ENCODE assay signal across 8 cellular contexts in genomic region chr2:233209117-233209977, GRCh38. TPM values are rescaled to one million over a fixed set of nuclear protein-coding genes. Genes with fewer than 3 reads are reported as not detected.
DNase-seq lines count a peak whose midpoint lies in the region; ATAC-seq and TF ChIP-seq lines count a peak whose summit lies in the region.

No MANE protein-coding gene starts in this region.

- no peaks in the 10 kb centered on the region for H3K27me3 ChIP-seq in CD8-positive, alpha-beta memory T cell (ENCODE audit: insufficient read depth, low read length, poor library complexity, severe bottlenecking)
- H3K27me3 ChIP-seq in IMR-90 (ENCODE audit: control insufficient read depth, insufficient read depth, low read length), result peaks cover 35% of the 10 kb centered on the region
- no peaks in the 10 kb centered on the region for H3K27me3 ChIP-seq in mammary epithelial cell (ENCODE audit: insufficient read depth, low read length)
- no peaks in the 10 kb centered on the region for H3K27me3 ChIP-seq in smooth muscle cell (ENCODE audit: low read depth)

- no peak overlapping the region for H4K8ac ChIP-seq in IMR-90 (ENCODE audit: low read depth in 2 of 2, low read length in 2 of 2)

- H3K79me2 ChIP-seq in mammary epithelial cell (ENCODE audit: insufficient read depth, low read length), result no peaks in the 10 kb centered on the region
- no peaks in the 10 kb centered on the region for H3K79me2 ChIP-seq in smooth muscle cell (ENCODE audit: low read depth)

- peaks cover 13% of the 10 kb centered on the region for H3K36me3 ChIP-seq in CD8-positive, alpha-beta memory T cell (ENCODE audit: insufficient read depth, low read length)
- H3K36me3 ChIP-seq in IMR-90 (ENCODE audit: control insufficient read depth, insufficient read depth, low read length) (no peaks in the 10 kb centered on the region), mammary epithelial cell (ENCODE audit: insufficient read depth, low read length) (peaks cover 10% of the 10 kb centered on the region), smooth muscle cell (ENCODE audit: low read depth) (no peaks in the 10 kb centered on the region)

- H3K9me3 Mint-ChIP-seq in CD8-positive, alpha-beta memory T cell, result no peaks in the 10 kb centered on the region
- no peaks in the 10 kb centered on the region for H3K9me3 Mint-ChIP-seq in mesothelial cell of epicardium

- H4K20me1 ChIP-seq in IMR-90 (ENCODE audit: insufficient read depth, low read length), result peaks cover 8% of the 10 kb centered on the region; the same call in 1 of the 2 replicates
- no peaks in the 10 kb centered on the region for H4K20me1 ChIP-seq in mammary epithelial cell (ENCODE audit: insufficient read depth, low read length)
- no peaks in the 10 kb centered on the region for H4K20me1 ChIP-seq in smooth muscle cell (ENCODE audit: low read depth)

- H2BK120ac ChIP-seq in IMR-90 (ENCODE audit: low read depth, low read length), result no peak overlapping the region

- TF ChIP-seq RAD21 in IMR-90 (IDR thresholded peaks at IDR 0.05; ENCODE audit: low read length), result no peak

- no peak overlapping the region for H2BK5ac ChIP-seq in IMR-90 (ENCODE audit: low read depth, low read length, poor library complexity, severe bottlenecking)

- no peaks in the 10 kb centered on the region for H3K9me3 ChIP-seq in CD8-positive, alpha-beta memory T cell (ENCODE audit: low read length)
- H3K9me3 ChIP-seq in IMR-90 (ENCODE audit: control insufficient read depth, insufficient read depth, low read length), result no peaks in the 10 kb centered on the region
- H3K9me3 ChIP-seq in mammary epithelial cell (replicated peaks; ENCODE audit: insufficient read depth, low read length), result peaks cover 3% of the 10 kb centered on the region
- no peaks in the 10 kb centered on the region for H3K9me3 ChIP-seq in smooth muscle cell (replicated peaks; ENCODE audit: low read depth)

- H3K9me1 ChIP-seq in IMR-90 (ENCODE audit: insufficient read depth, low read length), result no peaks in the 10 kb centered on the region

- peak overlapping the region; percentile 18 to 90 (median 56) for H3K27ac Mint-ChIP-seq in CD8-positive, alpha-beta memory T cell
- peak overlapping the region; percentile 3 for H3K27ac Mint-ChIP-seq in mesothelial cell of epicardium

- H3K14ac ChIP-seq in IMR-90 (replicated peaks; ENCODE audit: low read depth, low read length), result no peak overlapping the region

- no peak for DNase-seq in CD8-positive, alpha-beta memory T cell
- DNase-seq in IMR-90, result peak; percentile 25
- peak; percentile 35 for DNase-seq in mammary epithelial cell
- no peak for DNase-seq in mesothelial cell of epicardium (ENCODE audit: low spot score in 2 of 2, unreplicated experiment in 2 of 2)
- DNase-seq in smooth muscle cell (lab: John Stamatoyannopoulos, UW; ENCODE audit: unreplicated experiment), result no peak
- DNase-seq in SHP77 (lab: John Stamatoyannopoulos, UW), result no peak

- H3K18ac ChIP-seq in IMR-90 (ENCODE audit: low read depth, low read length), result no peak overlapping the region

- H2AFZ ChIP-seq in IMR-90 (replicated peaks; ENCODE audit: low read length, poor library complexity) (no peak overlapping the region), mammary epithelial cell (ENCODE audit: low read depth, low read length) (no peak overlapping the region), smooth muscle cell (ENCODE audit: low read depth) (no peak overlapping the region)

- H3K4me1 Mint-ChIP-seq in CD8-positive, alpha-beta memory T cell, result peaks cover 13 to 18% (median 17%) of the 10 kb centered on the region in 3 donors
- peaks cover 11% of the 10 kb centered on the region for H3K4me1 Mint-ChIP-seq in mesothelial cell of epicardium

- no peak overlapping the region for H3K4ac ChIP-seq in IMR-90 (ENCODE audit: low read depth, low read length)

- H2BK15ac ChIP-seq in IMR-90 (ENCODE audit: low read depth, low read length), result no peak overlapping the region

- in situ Hi-C loops in IMR-90 (cut with MboI; ENCODE audit: low sequenced_read_pairs), result no loop called here
- in situ Hi-C loops in mammary epithelial cell (cut with MboI; ENCODE audit: low sequenced_read_pairs in 2 of 2), result no loop called here

- H3K4me3 ChIP-seq in CD8-positive, alpha-beta memory T cell (ENCODE audit: low read length), result no peak overlapping the region
- no peak overlapping the region for H3K4me3 ChIP-seq in IMR-90 (ENCODE audit: insufficient read depth, low read depth, low read length)
- no peak overlapping the region for H3K4me3 ChIP-seq in mammary epithelial cell (replicated peaks in 1 of 3; ENCODE audit: insufficient read depth in 1 of 3, low read depth in 2 of 3, low read length in 3 of 3)
- H3K4me3 ChIP-seq in smooth muscle cell, result no peak overlapping the region

- ATAC-seq in IMR-90 (ENCODE audit: low read depth) (no peak), HG02884 (IDR thresholded peaks at IDR 0.05; ENCODE audit: unreplicated experiment) (no peak), HG02642 (IDR thresholded peaks at IDR 0.05; ENCODE audit: poor library complexity, unreplicated experiment) (no peak)

- CTCF ChIA-PET in CD8-positive, alpha-beta memory T cell (lab: Charles Lee), result no interaction called here
- CTCF ChIA-PET in IMR-90 (lab: Yijun Ruan, JAX) (interaction anchor here (0.6 kb wide), 1 partner anchor 76 kb away, joined by 9 read pairs; no protein-coding TSS in a partner anchor), mammary epithelial cell (lab: Charles Lee; ENCODE audit: low non-redundant PET) (interaction anchor here (0.8 kb wide), 1 partner anchor 72 kb away, joined by 7 read pairs; no protein-coding TSS in a partner anchor)

- no peak overlapping the region for H3K23ac ChIP-seq in IMR-90 (ENCODE audit: low read depth, low read length)

- no peak overlapping the region for H2BK20ac ChIP-seq in IMR-90 (ENCODE audit: low read depth, low read length)

- H3K27me3 Mint-ChIP-seq in CD8-positive, alpha-beta memory T cell, result no peaks in the 10 kb centered on the region
- peaks cover 2% of the 10 kb centered on the region for H3K27me3 Mint-ChIP-seq in mesothelial cell of epicardium (ENCODE audit: low read depth)

- no peaks in the 10 kb centered on the region for H3K4me1 ChIP-seq in CD8-positive, alpha-beta memory T cell (ENCODE audit: insufficient read depth, low read length)
- peaks cover 4% of the 10 kb centered on the region; the same call in 1 of the 2 replicates for H3K4me1 ChIP-seq in IMR-90 (ENCODE audit: control insufficient read depth, insufficient read depth, low read length)
- peaks cover 44% of the 10 kb centered on the region for H3K4me1 ChIP-seq in mammary epithelial cell (ENCODE audit: insufficient read depth, low read length)
- H3K4me1 ChIP-seq in smooth muscle cell (ENCODE audit: low read depth), result peaks cover 4% of the 10 kb centered on the region

- BruUV-seq in IMR-90 (replicated peaks; lab: Mats Ljungman, UMichigan) (no TSS peak), mammary epithelial cell (replicated peaks; lab: Mats Ljungman, UMichigan) (no TSS peak)

- POLR2A ChIA-PET in CD8-positive, alpha-beta memory T cell (lab: Charles Lee), result no interaction called here
- POLR2A ChIA-PET in IMR-90 (lab: Charles Lee; ENCODE audit: unreplicated experiment), result interaction anchor here (0.6 kb wide), 1 partner anchor 373 kb away, joined by 5 read pairs; no protein-coding TSS in a partner anchor

- TF ChIP-seq CTCF in IMR-90 (conservative IDR thresholded peaks at IDR 0.05; ENCODE audit: low read depth, low read length) (no peak), mammary epithelial cell (conservative IDR thresholded peaks at IDR 0.05 in 1 of 2, IDR thresholded peaks at IDR 0.05 in 1 of 2; ENCODE audit: extremely low read depth in 1 of 2, insufficient read depth in 1 of 2, low read depth in 1 of 2, low read length in 2 of 2) (no peak), mesothelial cell of epicardium (IDR thresholded peaks at IDR 0.05; ENCODE audit: unreplicated experiment) (no peak), smooth muscle cell (IDR thresholded peaks at IDR 0.05; ENCODE audit: borderline replicate concordance, insufficient read depth, poor library complexity, severe bottlenecking) (no peak)

- no peak overlapping the region for H4K91ac ChIP-seq in IMR-90 (ENCODE audit: insufficient read depth, low read depth, low read length)

- H3K36me3 Mint-ChIP-seq in CD8-positive, alpha-beta memory T cell, result peaks cover 3 to 65% (median 10%) of the 10 kb centered on the region in 3 donors
- peaks cover 3% of the 10 kb centered on the region for H3K36me3 Mint-ChIP-seq in mesothelial cell of epicardium

- TF ChIP-seq POLR2A in IMR-90 (IDR thresholded peaks at IDR 0.05; ENCODE audit: low read depth, low read length), result no peak

- H3K4me3 Mint-ChIP-seq in CD8-positive, alpha-beta memory T cell, result peak overlapping the region in 1 of 7 donors; percentile 6
- no peak overlapping the region for H3K4me3 Mint-ChIP-seq in mesothelial cell of epicardium

- WGBS in IMR-90 (ENCODE audit: extremely low coverage in 2 of 2, insufficient read length in 1 of 2), 2 experiments, result 83% methylated on average over 2 of the region's 11 CpGs; no CpG with 5 or more reads in 1 of the 2 experiments
- WGBS in mammary epithelial cell (ENCODE audit: low coverage, missing lambda C conversion rate), result 54% methylated on average over 6 of the region's 11 CpGs
- WGBS in smooth muscle cell (ENCODE audit: low lambda C conversion rate), result 35% methylated on average over 7 of the region's 11 CpGs

- dilution Hi-C loops in IMR-90 (cut with HindIII; ENCODE audit: low sequenced_read_pairs, unreplicated experiment) (no loop called here), mammary epithelial cell (cut with HindIII; ENCODE audit: low sequenced_read_pairs) (no loop called here)

- H3K27ac ChIP-seq in CD8-positive, alpha-beta memory T cell (ENCODE audit: low read depth, low read length), result no peak overlapping the region
- H3K27ac ChIP-seq in IMR-90 (ENCODE audit: insufficient read depth, low read length), result no peak overlapping the region
- no peak overlapping the region for H3K27ac ChIP-seq in mammary epithelial cell (ENCODE audit: insufficient read depth, low read depth, low read length)
- no peak overlapping the region for H3K27ac ChIP-seq in smooth muscle cell (ENCODE audit: low read depth)

- no peak overlapping the region for H3K56ac ChIP-seq in IMR-90 (ENCODE audit: extremely low read depth, insufficient read depth, low read length)

- intact Hi-C loops in IMR-90 (cut with micrococcal nuclease), result no loop called here
- intact Hi-C loops in mammary epithelial cell (cut with micrococcal nuclease), result no loop called here

- H3F3A ChIP-seq in smooth muscle cell (ENCODE audit: low read depth), result no peaks in the 10 kb centered on the region

- no peak overlapping the region for H4K5ac ChIP-seq in IMR-90 (ENCODE audit: low read depth, low read length)

- H3K9ac ChIP-seq in IMR-90 (ENCODE audit: low read depth, low read length) (no peak overlapping the region), mammary epithelial cell (ENCODE audit: insufficient read depth, low read length) (no peak overlapping the region), smooth muscle cell (ENCODE audit: low read depth) (no peak overlapping the region)

- H3K4me2 ChIP-seq in IMR-90 (ENCODE audit: low read depth, low read length) (no peak overlapping the region), mammary epithelial cell (ENCODE audit: insufficient read depth, low read depth, low read length) (no peak overlapping the region), smooth muscle cell (no peak overlapping the region)

- H2AK5ac ChIP-seq in IMR-90 (ENCODE audit: low read depth, low read length), result no peak overlapping the region

- H3K79me1 ChIP-seq in IMR-90 (ENCODE audit: low read depth in 1 of 2, low read length in 2 of 2), result no peaks in the 10 kb centered on the region

- no peak overlapping the region for H2AK9ac ChIP-seq in IMR-90 (replicated peaks; ENCODE audit: low read depth, low read length, poor library complexity)

RNA-seq across cellular contexts. Expression of gene ATG16L1, which starts 42.1 kb away (rescaled TPM):
- total RNA-seq in CD8-positive, alpha-beta memory T cell, result 10 to 100 TPM; 32.0 to 34.2 TPM
- 19.5 TPM for polyA plus RNA-seq in CD8-positive, alpha-beta memory T cell
- total RNA-seq in IMR-90 (2012; rRNA removed) (26.2 and 26.9 TPM in 2 replicates), mammary epithelial cell (10 to 100 TPM; 33.3 to 39.2 TPM), mesothelial cell of epicardium (20.0 to 23.5 TPM (median 21.7 TPM) in 3 replicates), smooth muscle cell (25.6 and 26.4 TPM in 2 replicates)
- polyA plus RNA-seq in IMR-90 (2012; rRNA removed) (17.6 and 20.0 TPM in 2 replicates), mammary epithelial cell (22.7 TPM), smooth muscle cell (11.2 and 12.5 TPM in 2 replicates)
- polyA plus RNA-seq in IMR-90 (2012; cell fraction: cytosol; rRNA removed), result 14.7 and 16.6 TPM in 2 replicates
- polyA plus RNA-seq in IMR-90 (2012; cell fraction: nucleus; rRNA removed; ENCODE audit: low replicate concordance), result 38.1 and 55.3 TPM in 2 replicates
- 16.8 TPM for polyA minus RNA-seq in mammary epithelial cell

Comparison
In these comparisons a context has a peak if more than half of its experiments do, and no peak if none do; other contexts are left out.
1. DNase-seq: peak in IMR-90 (single experiment) and mammary epithelial cell (single experiment); none in CD8-positive, alpha-beta memory T cell (0 of 5), mesothelial cell of epicardium (0 of 2), smooth muscle cell (single experiment) and SHP77 (0 of 2).